Comparison of ENCODE assay signal across 9 cellular contexts in genomic region chr1:237851209-237851845, GRCh38.
DNase-seq lines count a peak whose midpoint lies in the region; ATAC-seq and FAIRE-seq lines count a peak whose summit lies in the region.
"Had no signal": no experiment of that assay in that cellular context is flagged by ENCODE, and none has a peak within 500 bp of the region (broad histone marks: within the 10 kb centered on the region; RNA-seq: fewer than 3 reads in every experiment).

No MANE protein-coding gene starts in this region.

- no peaks in the 10 kb centered on the region for H3K4me1 Mint-ChIP-seq in T-helper 2 cell treated with Interferon-gamma antibody and Interleukin-4, amounts not matched to agents 5 μg/mL and 100 μg/mL, for 36 hours (ENCODE audit: low read depth)
- H3K4me1 Mint-ChIP-seq: memory B cell had no signal

- no peaks in the 10 kb centered on the region for H3K36me3 Mint-ChIP-seq in T-helper 2 cell treated with Interferon-gamma antibody and Interleukin-4, amounts not matched to agents 5 μg/mL and 100 μg/mL, for 36 hours (ENCODE audit: low read depth)
- H3K36me3 Mint-ChIP-seq: memory B cell had no signal

- no peak overlapping the region for H3K4me3 Mint-ChIP-seq in T-helper 2 cell treated with Interferon-gamma antibody and Interleukin-4, amounts not matched to agents 5 μg/mL and 100 μg/mL, for 36 hours
- H3K4me3 Mint-ChIP-seq: memory B cell had no signal

- no peaks in the 10 kb centered on the region for H3K27me3 Mint-ChIP-seq in T-helper 2 cell treated with Interferon-gamma antibody and Interleukin-4, amounts not matched to agents 5 μg/mL and 100 μg/mL, for 36 hours (ENCODE audit: low read depth)
- H3K27me3 Mint-ChIP-seq: memory B cell had no signal

- H3K9me3 Mint-ChIP-seq in T-helper 2 cell treated with Interferon-gamma antibody and Interleukin-4, amounts not matched to agents 5 μg/mL and 100 μg/mL, for 36 hours: peaks cover 3% of the 10 kb centered on the region

- peak; percentile 58 for ATAC-seq in GM21529 (IDR thresholded peaks at IDR 0.05; ENCODE audit: unreplicated experiment)

- DNase-seq in COR-L47 (lab: John Stamatoyannopoulos, UW) (peak; percentile 48), NCI-H1930 (lab: John Stamatoyannopoulos, UW) (peak; percentile 2 to 12), GDM1 (lab: John Stamatoyannopoulos, UW) (no peak)
- DNase-seq in activated CD4-positive, alpha-beta T cell treated with anti-CD3 and anti-CD28 coated beads, Interleukin-2, amount 50 U/mL, for 48 hours: peak; percentile 24 to 34
- DNase-seq in effector CD4-positive, alpha-beta T cell: no peak
- no peak for DNase-seq in T-helper 2 cell treated with Interferon-gamma antibody and Interleukin-4, amounts not matched to agents 5 μg/mL and 100 μg/mL, for 36 hours (ENCODE audit: low spot score)

- peak; percentile 27 for FAIRE-seq in islet of Langerhans (lab: Jason Lieb, UNC)

- H3K27ac Mint-ChIP-seq in T-helper 2 cell treated with Interferon-gamma antibody and Interleukin-4, amounts not matched to agents 5 μg/mL and 100 μg/mL, for 36 hours: no peak overlapping the region
- H3K27ac Mint-ChIP-seq: memory B cell had no signal

Comparison
In these comparisons a context has a peak if more than half of its experiments do, and no peak if none do; other contexts are left out.
1. DNase-seq: peak in COR-L47 (single experiment), NCI-H1930 (2 of 2) and activated CD4-positive, alpha-beta T cell treated with anti-CD3 and anti-CD28 coated beads, Interleukin-2, amount 50 U/mL, for 48 hours (2 of 2); none in effector CD4-positive, alpha-beta T cell (single experiment), GDM1 (single experiment) and T-helper 2 cell treated with Interferon-gamma antibody and Interleukin-4, amounts not matched to agents 5 μg/mL and 100 μg/mL, for 36 hours (single experiment).